In genomic region chr11:67644042-67644441, GRCh38 we compare ENCODE assay signal across 9 cellular contexts. TPM values are rescaled to one million over a fixed set of nuclear protein-coding genes. Genes with fewer than 3 reads are reported as not detected.
DNase-seq lines count a peak whose midpoint lies in the region; ATAC-seq, FAIRE-seq and TF ChIP-seq lines count a peak whose summit lies in the region.
"Had no signal": no experiment of that assay in that cellular context is flagged by ENCODE, and none has a peak within 500 bp of the region (broad histone marks: within the 10 kb centered on the region; RNA-seq: fewer than 3 reads in every experiment).

No MANE protein-coding gene starts in this region.

- H3K36me3 ChIP-seq in Panc1 (ENCODE audit: control insufficient read depth, insufficient read depth, low read length) (no peaks in the 10 kb centered on the region), tibial nerve (no peaks in the 10 kb centered on the region)

- intact Hi-C loops in Panc1 (cut with micrococcal nuclease; ENCODE audit: unreplicated experiment), result loop anchor here (10.0 kb wide), 1 partner anchor 61 kb away; no protein-coding TSS in a partner anchor

- POLR2A ChIA-PET in Panc1 (lab: Charles Lee), result no interaction called here

- no peak for TF ChIP-seq POLR2A in tibial nerve (IDR thresholded peaks at IDR 0.05)

- no peaks in the 10 kb centered on the region for H3K4me1 ChIP-seq in Panc1 (ENCODE audit: control insufficient read depth, insufficient read depth, low read length)
- H3K4me1 ChIP-seq in foreskin keratinocyte, result no peaks in the 10 kb centered on the region
- H3K4me1 ChIP-seq in tibial nerve, result peaks cover 0 to 16% (median 4%) of the 10 kb centered on the region in 4 donors

- in situ Hi-C loops in GM13977 (cut with MboI; ENCODE audit: low pct_unique_long_range_greater_than_20kb, low sequenced_read_pairs, unreplicated experiment), result no loop called here
- in situ Hi-C loops in Panc1 (cut with HindIII; ENCODE audit: low pct_unique_long_range_greater_than_20kb, low sequenced_read_pairs), result no loop called here

- CTCF ChIA-PET in Panc1 (lab: Charles Lee), result no interaction called here

- no TSS peak for BruUV-seq in Panc1 (replicated peaks; lab: Mats Ljungman, UMichigan)

- no peaks in the 10 kb centered on the region for H3K27me3 ChIP-seq in Panc1 (ENCODE audit: control insufficient read depth, insufficient read depth, low read length)
- H3K27me3 ChIP-seq in foreskin keratinocyte, result peaks cover 4% of the 10 kb centered on the region
- peaks cover 0 to 24% of the 10 kb centered on the region in 2 donors for H3K27me3 ChIP-seq in tibial nerve

- H3K4me3 ChIP-seq in Panc1 (ENCODE audit: low read depth in 2 of 2, low read length in 2 of 2), result no peak overlapping the region
- no peak overlapping the region for H3K4me3 ChIP-seq in tibial nerve

- TF ChIP-seq CTCF in D721Med (IDR thresholded peaks at IDR 0.05; ENCODE audit: insufficient read depth, missing control alignments), result peak; percentile 30
- TF ChIP-seq CTCF in GM13977 (IDR thresholded peaks at IDR 0.05; ENCODE audit: extremely low read depth, insufficient read depth, missing control alignments), result peak; percentile 36
- TF ChIP-seq CTCF in Panc1 (IDR thresholded peaks at IDR 0.05), result peak; percentile 64
- peak; percentile 60 for TF ChIP-seq CTCF in foreskin keratinocyte (conservative IDR thresholded peaks at IDR 0.05)
- no peak for TF ChIP-seq CTCF in tibial nerve (IDR thresholded peaks at IDR 0.05)

- H3K9me3 ChIP-seq in Panc1 (ENCODE audit: control insufficient read depth, insufficient read depth, low read depth, low read length), result no peaks in the 10 kb centered on the region
- peaks cover 0 to 9% (median 0%) of the 10 kb centered on the region in 4 donors for H3K9me3 ChIP-seq in tibial nerve

- no peak for FAIRE-seq in D721Med (lab: Jason Lieb, UNC)
- no peak for FAIRE-seq in urothelium cell line (lab: Jason Lieb, UNC)

- no peak for ATAC-seq in Panc1
- no peak for ATAC-seq in foreskin keratinocyte
- no peak for ATAC-seq in GM21619 (IDR thresholded peaks at IDR 0.05; ENCODE audit: unreplicated experiment)

- H3K27ac ChIP-seq in Panc1 (ENCODE audit: low read length), result no peak overlapping the region
- H3K27ac ChIP-seq in foreskin keratinocyte, result no peak overlapping the region
- H3K27ac ChIP-seq in tibial nerve, result no peak overlapping the region

- no peak for TF ChIP-seq EP300 in tibial nerve (IDR thresholded peaks at IDR 0.05)

- DNase-seq in D721Med (ENCODE audit: insufficient read length, low spot score) (no peak), GM13977 (ENCODE audit: low spot score) (no peak), Panc1 (ENCODE audit: low read depth, low spot score) (no peak), foreskin keratinocyte (peak in 1 of 2 donors; percentile 14), NCI-H2171 treated with DMSO at 0.1 percent for 48 hours (lab: John Stamatoyannopoulos, UW) (no peak), tibial nerve (ENCODE audit: low spot score in 2 of 2) (no peak), urothelium cell line (ENCODE audit: low spot score) (no peak)
- DNase-seq: NCI-H1105 had no signal

- WGBS in tibial nerve, 2 donors, result 79 to 84% methylated on average over 5 of the region's 5 CpGs

RNA-seq across cellular contexts. Expression of gene TBX10, which starts 4.5 kb away (rescaled TPM):
- total RNA-seq in Panc1 (2021; ENCODE audit: unreplicated experiment), result not detected
- polyA plus RNA-seq in Panc1 (2012; ENCODE audit: insufficient read length), result not detected
- total RNA-seq in foreskin keratinocyte, result not detected in 2 replicates
- polyA plus RNA-seq in foreskin keratinocyte, result not detected in 2 replicates
- total RNA-seq in tibial nerve, result not detected

RNA-seq across cellular contexts. Expression of gene ACY3, which starts 6.5 kb away (rescaled TPM):
- total RNA-seq in Panc1 (2021; ENCODE audit: unreplicated experiment), result 0.26 TPM
- polyA plus RNA-seq in Panc1 (2012; ENCODE audit: insufficient read length), result 0.40 TPM
- total RNA-seq in foreskin keratinocyte, result not detected in 2 replicates
- not detected in 2 replicates for polyA plus RNA-seq in foreskin keratinocyte
- under 1 TPM in 1 of 4 donors, not detected in 3; 0.44 TPM for total RNA-seq in tibial nerve

RNA-seq across cellular contexts. Expression of gene NUDT8, which starts 14.3 kb away (rescaled TPM):
- total RNA-seq in Panc1 (2021; ENCODE audit: unreplicated experiment) (13.2 TPM), foreskin keratinocyte (6.3 and 7.2 TPM in 2 replicates), tibial nerve (10 to 100 TPM; 11.0 to 21.3 (median 20.0) TPM)
- polyA plus RNA-seq in Panc1 (2012; ENCODE audit: insufficient read length), result 13.7 TPM
- 11.0 and 11.6 TPM in 2 replicates for polyA plus RNA-seq in foreskin keratinocyte

RNA-seq across cellular contexts. Expression of gene ALDH3B2, which starts 30.4 kb away (rescaled TPM):
- total RNA-seq in Panc1 (2021; ENCODE audit: unreplicated experiment) (not detected), foreskin keratinocyte (0.14 and 0.17 TPM in 2 replicates), tibial nerve (not detected)
- polyA plus RNA-seq in Panc1 (2012; ENCODE audit: insufficient read length), result not detected
- polyA plus RNA-seq in foreskin keratinocyte, result 0.13 and 0.18 TPM in 2 replicates

RNA-seq across cellular contexts. Expression of gene NDUFV1, which starts 37.3 kb away (rescaled TPM):
- total RNA-seq in Panc1 (2021; ENCODE audit: unreplicated experiment) (281 TPM), foreskin keratinocyte (164 and 179 TPM in 2 replicates), tibial nerve (100 to 1,000 TPM; 282 to 357 (median 323) TPM)
- polyA plus RNA-seq in Panc1 (2012; ENCODE audit: insufficient read length), result 441 TPM
- 160 and 169 TPM in 2 replicates for polyA plus RNA-seq in foreskin keratinocyte

Comparison
In these comparisons a context has a peak if more than half of its experiments do, and no peak if none do; other contexts are left out.
1. CTCF ChIP-seq: peak in D721Med (single experiment), GM13977 (single experiment), Panc1 (single experiment) and foreskin keratinocyte (single experiment); none in tibial nerve (0 of 5).